1 cellular context compared by ENCODE assay signal in the genomic region with DNA sequence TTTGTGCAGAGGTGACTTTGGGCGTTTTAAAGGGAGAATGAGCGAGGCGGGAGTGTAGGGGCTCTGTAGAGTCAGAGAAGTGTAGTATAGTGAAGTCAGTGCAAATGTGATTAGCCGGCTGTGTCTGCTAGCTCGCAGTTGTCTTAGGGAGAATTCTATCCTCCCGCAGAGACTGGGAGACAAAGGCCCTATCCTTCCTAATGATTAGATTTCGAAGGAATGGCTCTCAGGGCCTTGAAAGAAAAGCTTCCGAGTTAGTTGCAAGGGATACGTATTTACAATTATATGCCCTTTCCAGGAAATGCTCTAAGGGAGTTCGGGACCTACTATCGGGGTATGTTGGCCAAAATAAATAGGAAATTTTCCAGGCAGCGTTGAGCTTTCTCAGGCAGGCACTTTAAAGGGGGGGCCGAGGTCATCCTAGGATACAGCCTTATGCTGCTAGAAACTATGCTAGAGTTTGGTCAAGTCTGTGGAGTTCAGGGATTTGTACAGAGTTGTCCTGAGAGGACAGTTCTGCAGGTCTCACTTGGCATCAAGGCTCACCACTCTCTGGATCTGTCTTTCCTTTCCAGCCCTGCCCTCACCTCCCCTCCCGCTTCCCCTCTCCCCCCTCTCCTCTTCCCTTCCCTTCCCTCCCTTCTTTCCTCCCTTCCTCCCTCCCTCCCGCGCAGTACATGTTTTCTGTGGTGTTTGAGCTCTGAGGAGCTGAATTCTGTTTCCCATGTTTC.
TF ChIP-seq lines count a peak whose summit lies in the region.

No MANE protein-coding gene starts in this region.

TF ChIP-seq in IMR-90, 13 proteins besides CTCF, POLR2A, EP300 and RAD21 (continued from another document):
- TF ChIP-seq, protein P1, sequence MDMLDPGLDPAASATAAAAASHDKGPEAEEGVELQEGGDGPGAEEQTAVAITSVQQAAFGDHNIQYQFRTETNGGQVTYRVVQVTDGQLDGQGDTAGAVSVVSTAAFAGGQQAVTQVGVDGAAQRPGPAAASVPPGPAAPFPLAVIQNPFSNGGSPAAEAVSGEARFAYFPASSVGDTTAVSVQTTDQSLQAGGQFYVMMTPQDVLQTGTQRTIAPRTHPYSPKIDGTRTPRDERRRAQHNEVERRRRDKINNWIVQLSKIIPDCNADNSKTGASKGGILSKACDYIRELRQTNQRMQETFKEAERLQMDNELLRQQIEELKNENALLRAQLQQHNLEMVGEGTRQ (IDR thresholded peaks at IDR 0.05; ENCODE audit: low read depth, low read length), result no peak
- TF ChIP-seq MAZ (IDR thresholded peaks at IDR 0.05; ENCODE audit: borderline replicate concordance, low read depth, low read length), result no peak
- TF ChIP-seq NFE2L2 (IDR thresholded peaks at IDR 0.05; ENCODE audit: low read depth, low read length), result no peak
- TF ChIP-seq FOS (IDR thresholded peaks at IDR 0.05; ENCODE audit: low read depth, low read length), result no peak
- no peak for TF ChIP-seq MAFK (IDR thresholded peaks at IDR 0.05; ENCODE audit: low read depth, low read length)
- no peak for TF ChIP-seq RFX5 (IDR thresholded peaks at IDR 0.05; ENCODE audit: low read depth, low read length)
- TF ChIP-seq, protein P2, sequence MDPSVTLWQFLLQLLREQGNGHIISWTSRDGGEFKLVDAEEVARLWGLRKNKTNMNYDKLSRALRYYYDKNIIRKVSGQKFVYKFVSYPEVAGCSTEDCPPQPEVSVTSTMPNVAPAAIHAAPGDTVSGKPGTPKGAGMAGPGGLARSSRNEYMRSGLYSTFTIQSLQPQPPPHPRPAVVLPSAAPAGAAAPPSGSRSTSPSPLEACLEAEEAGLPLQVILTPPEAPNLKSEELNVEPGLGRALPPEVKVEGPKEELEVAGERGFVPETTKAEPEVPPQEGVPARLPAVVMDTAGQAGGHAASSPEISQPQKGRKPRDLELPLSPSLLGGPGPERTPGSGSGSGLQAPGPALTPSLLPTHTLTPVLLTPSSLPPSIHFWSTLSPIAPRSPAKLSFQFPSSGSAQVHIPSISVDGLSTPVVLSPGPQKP (IDR thresholded peaks at IDR 0.05; ENCODE audit: borderline replicate concordance, low read depth, low read length), result no peak
- no peak for TF ChIP-seq BHLHE40 (IDR thresholded peaks at IDR 0.05; ENCODE audit: low read depth, low read length)
- TF ChIP-seq SMC3 (IDR thresholded peaks at IDR 0.05; ENCODE audit: low read depth, low read length), result no peak
- no peak for TF ChIP-seq CEBPB (IDR thresholded peaks at IDR 0.05; ENCODE audit: low read depth, low read length)
- TF ChIP-seq RCOR1 (IDR thresholded peaks at IDR 0.05; ENCODE audit: insufficient replicate concordance, low read length), result no peak
